28 cellular contexts compared by ENCODE assay signal in genomic region chr6:53999088-53999755, GRCh38.
DNase-seq lines count a peak whose midpoint lies in the region; ATAC-seq, FAIRE-seq and TF ChIP-seq lines count a peak whose summit lies in the region.
"Had no signal": no experiment of that assay in that cellular context is flagged by ENCODE, and none has a peak within 500 bp of the region (broad histone marks: within the 10 kb centered on the region; RNA-seq: fewer than 3 reads in every experiment).

No MANE protein-coding gene starts in this region.

- H3K4me2 ChIP-seq in GM12878 (ENCODE audit: control insufficient read depth, insufficient read depth) (no peak overlapping the region), hepatocyte (no peak overlapping the region), mesenchymal stem cell (ENCODE audit: low read length, poor library complexity, severe bottlenecking) (no peak overlapping the region)
- H3K4me2 ChIP-seq: BLaER1 treated with 17β-estradiol and CSF1 and Interleukin-3, amounts not matched to agents 10 nM and 100 nM had no signal

- intact Hi-C loops in Right ventricle myocardium superior (cut with DNase I) (no loop called here), GM12878 (cut with micrococcal nuclease; ENCODE audit: unreplicated experiment) (no loop called here), head of caudate nucleus (cut with DNase I) (no loop called here)

- no peak overlapping the region for H3K4ac ChIP-seq in mesenchymal stem cell (ENCODE audit: low read depth in 1 of 2, low read length in 2 of 2)

- H3K18ac ChIP-seq in mesenchymal stem cell (ENCODE audit: low read depth in 1 of 2, low read length in 2 of 2), result no peak overlapping the region

- in situ Hi-C loops in GM12878 (cut with MboI), result no loop called here

- H3K27me3 Mint-ChIP-seq in immature natural killer cell (ENCODE audit: low read depth in 3 of 3), result peaks cover 2 to 4% (median 3%) of the 10 kb centered on the region in 3 donors

- no peak for FAIRE-seq in GM12878 (lab: Jason Lieb, UNC)
- FAIRE-seq: A204.1, GM12891 had no signal

- H3K36me3 ChIP-seq in right atrium auricular region (no peaks in the 10 kb centered on the region), GM12878 (ENCODE audit: control insufficient read depth in 2 of 2, insufficient read depth in 2 of 2, low read length in 1 of 2) (no peaks in the 10 kb centered on the region), hepatocyte (replicated peaks; ENCODE audit: insufficient read depth, low read depth) (no peaks in the 10 kb centered on the region), mesenchymal stem cell (ENCODE audit: control insufficient read depth in 1 of 2, insufficient read depth in 2 of 2, low read depth in 1 of 2, low read length in 2 of 2) (no peaks in the 10 kb centered on the region)
- H3K36me3 ChIP-seq: BLaER1 treated with 17β-estradiol and CSF1 and Interleukin-3, amounts not matched to agents 10 nM and 100 nM; HAP-1 had no signal

- no peak for TF ChIP-seq RAD21 in GM12878 (IDR thresholded peaks at IDR 0.05; ENCODE audit: insufficient read depth, low read depth, low read length)

- H3K4me1 ChIP-seq in right atrium auricular region (peaks cover 0 to 20% of the 10 kb centered on the region in 2 donors), GM12878 (ENCODE audit: control insufficient read depth, insufficient read depth, low read length) (no peaks in the 10 kb centered on the region), hepatocyte (ENCODE audit: insufficient read depth) (no peaks in the 10 kb centered on the region), mesenchymal stem cell (ENCODE audit: control insufficient read depth, insufficient read depth, low read depth, low read length) (peaks cover 2% of the 10 kb centered on the region)
- H3K4me1 ChIP-seq: BLaER1 treated with 17β-estradiol and CSF1 and Interleukin-3, amounts not matched to agents 10 nM and 100 nM had no signal

- H3K4me3 ChIP-seq in right atrium auricular region, result no peak overlapping the region
- H3K4me3 ChIP-seq in GM12878, result no peak overlapping the region
- no peak overlapping the region for H3K4me3 ChIP-seq in hepatocyte
- no peak overlapping the region for H3K4me3 ChIP-seq in mesenchymal stem cell (ENCODE audit: insufficient read depth in 1 of 2, low read depth in 1 of 2, low read length in 2 of 2)
- H3K4me3 ChIP-seq: BLaER1 treated with 17β-estradiol and CSF1 and Interleukin-3, amounts not matched to agents 10 nM and 100 nM; HAP-1; PC-9 had no signal

- no peak for TF ChIP-seq POLR2A in GM12878 (IDR thresholded peaks at IDR 0.05; ENCODE audit: low read depth, low read length)

- H3K27ac Mint-ChIP-seq in immature natural killer cell, result no peak overlapping the region
- H3K27ac Mint-ChIP-seq: CD4-positive, alpha-beta T cell; HFFc6 had no signal

- H2BK15ac ChIP-seq in mesenchymal stem cell (ENCODE audit: low read depth, poor library complexity, severe bottlenecking), result no peak overlapping the region

- H3K79me2 ChIP-seq in GM12878 (ENCODE audit: control insufficient read depth, insufficient read depth, low read length) (no peaks in the 10 kb centered on the region), hepatocyte (no peaks in the 10 kb centered on the region)

- H3K27me3 ChIP-seq in right atrium auricular region (no peaks in the 10 kb centered on the region), GM12878 (replicated peaks in 1 of 2; ENCODE audit: control insufficient read depth in 2 of 2, insufficient read depth in 2 of 2, low read length in 1 of 2) (no peaks in the 10 kb centered on the region), hepatocyte (no peaks in the 10 kb centered on the region), mesenchymal stem cell (ENCODE audit: control insufficient read depth in 1 of 2, insufficient read depth in 1 of 2, low read length in 2 of 2) (no peaks in the 10 kb centered on the region)
- H3K27me3 ChIP-seq: BLaER1 treated with 17β-estradiol and CSF1 and Interleukin-3, amounts not matched to agents 10 nM and 100 nM had no signal

- no peak overlapping the region for H3K4me3 Mint-ChIP-seq in immature natural killer cell
- H3K4me3 Mint-ChIP-seq: CD4-positive, alpha-beta T cell had no signal

- 43% methylated on average over 8 of the region's 8 CpGs for WGBS in GM12878 (ENCODE audit: insufficient coverage, insufficient replicate concordance, low lambda C conversion rate, missing lambda C conversion rate)
- WGBS in hepatocyte (ENCODE audit: low lambda C conversion rate, missing lambda C conversion rate), result 93% methylated on average over 8 of the region's 8 CpGs
- 79% methylated on average over 6 of the region's 8 CpGs for WGBS in mesenchymal stem cell

- no peaks in the 10 kb centered on the region for H3K36me3 Mint-ChIP-seq in immature natural killer cell

- no peak overlapping the region for H3K23ac ChIP-seq in mesenchymal stem cell (ENCODE audit: low read length in 2 of 2)

- no TSS peak for BruUV-seq in GM12878 (replicated peaks; lab: Mats Ljungman, UMichigan)

- TF ChIP-seq CTCF in right atrium auricular region (IDR thresholded peaks at IDR 0.05) (no peak), GM12878 (IDR thresholded peaks at IDR 0.05 in 2 of 3, conservative IDR thresholded peaks at IDR 0.05 in 1 of 3; ENCODE audit: control insufficient read depth in 2 of 3, extremely low read depth in 1 of 3, insufficient read depth in 1 of 3, low read depth in 3 of 3, low read length in 3 of 3) (no peak), hepatocyte (IDR thresholded peaks at IDR 0.05; ENCODE audit: poor library complexity) (no peak)

- H3K27ac ChIP-seq in right atrium auricular region, result peak overlapping the region in 1 of 2 donors; percentile 7
- no peak overlapping the region for H3K27ac ChIP-seq in GM12878 (ENCODE audit: control insufficient read depth, insufficient read depth)
- peak overlapping the region; percentile 15 for H3K27ac ChIP-seq in hepatocyte
- H3K27ac ChIP-seq in mesenchymal stem cell (ENCODE audit: low read length, poor library complexity, severe bottlenecking), result no peak overlapping the region
- H3K27ac ChIP-seq: BLaER1 treated with 17β-estradiol and CSF1 and Interleukin-3, amounts not matched to agents 10 nM and 100 nM; HL-60; PC-9 had no signal

- H3K9me3 ChIP-seq in right atrium auricular region (no peaks in the 10 kb centered on the region), GM12878 (replicated peaks; ENCODE audit: control insufficient read depth, insufficient read depth, low read length) (no peaks in the 10 kb centered on the region), hepatocyte (ENCODE audit: low read depth) (no peaks in the 10 kb centered on the region), mesenchymal stem cell (ENCODE audit: control insufficient read depth, low read length) (no peaks in the 10 kb centered on the region)
- H3K9me3 ChIP-seq: BLaER1 treated with 17β-estradiol and CSF1 and Interleukin-3, amounts not matched to agents 10 nM and 100 nM; HAP-1 had no signal

- POLR2A ChIA-PET in GM12878 (lab: Charles Lee), result no interaction called here

- RAD21 ChIA-PET in GM12878 (lab: Charles Lee; ENCODE audit: unreplicated experiment), result no interaction called here

- TF ChIP-seq EP300 in GM12878 (IDR thresholded peaks at IDR 0.05; ENCODE audit: borderline replicate concordance in 1 of 2, control insufficient read depth in 1 of 2, low read depth in 2 of 2, low read length in 2 of 2), result no peak

- H2AFZ ChIP-seq in GM12878 (ENCODE audit: control insufficient read depth, low read depth, low read length), result no peak overlapping the region
- H2AFZ ChIP-seq in hepatocyte, result no peak overlapping the region
- H2AFZ ChIP-seq in mesenchymal stem cell (ENCODE audit: low read depth, low read length), result no peak overlapping the region
- H2AFZ ChIP-seq: PC-9 had no signal

- H4K20me1 ChIP-seq in GM12878 (ENCODE audit: control insufficient read depth, insufficient read depth) (no peaks in the 10 kb centered on the region), hepatocyte (ENCODE audit: insufficient read depth, poor library complexity, severe bottlenecking) (no peaks in the 10 kb centered on the region)
- H4K20me1 ChIP-seq: BLaER1 treated with 17β-estradiol and CSF1 and Interleukin-3, amounts not matched to agents 10 nM and 100 nM had no signal

- H3K9ac ChIP-seq in GM12878 (ENCODE audit: control insufficient read depth, insufficient read depth, low read length) (no peak overlapping the region), mesenchymal stem cell (ENCODE audit: low read length) (no peak overlapping the region)
- H3K9ac ChIP-seq: BLaER1 treated with 17β-estradiol and CSF1 and Interleukin-3, amounts not matched to agents 10 nM and 100 nM had no signal

- SMC1A ChIA-PET in GM12878 (lab: Charles Lee; ENCODE audit: uncharacterized antibody, unreplicated experiment), result interaction anchor here (0.6 kb wide), 1 partner anchor 13 kb away, joined by 3 read pairs; no protein-coding TSS in a partner anchor

- H4K8ac ChIP-seq in mesenchymal stem cell (ENCODE audit: low read length), result no peak overlapping the region

- H4K91ac ChIP-seq in mesenchymal stem cell (ENCODE audit: low read length), result no peak overlapping the region

- no peak overlapping the region for H2BK12ac ChIP-seq in mesenchymal stem cell (ENCODE audit: low read length in 2 of 2)

- H2BK120ac ChIP-seq in mesenchymal stem cell (ENCODE audit: low read depth, low read length), result no peak overlapping the region

- CTCF ChIA-PET in GM12878 (lab: Yijun Ruan, JAX), result interaction anchor here (2.3 kb wide), 1 partner anchor 13 kb away, joined by 7 read pairs; no protein-coding TSS in a partner anchor

- H2BK5ac ChIP-seq in mesenchymal stem cell (ENCODE audit: low read depth, low read length, poor library complexity, severe bottlenecking), result no peak overlapping the region

- H3K9me2 ChIP-seq in hepatocyte (replicated peaks; ENCODE audit: insufficient read depth), result no peaks in the 10 kb centered on the region

- no peak overlapping the region for H3K14ac ChIP-seq in mesenchymal stem cell (ENCODE audit: low read length in 2 of 2)

- no peaks in the 10 kb centered on the region for H3K9me3 Mint-ChIP-seq in immature natural killer cell
- H3K9me3 Mint-ChIP-seq: CD4-positive, alpha-beta T cell; HFFc6 had no signal

- ATAC-seq in Right ventricle myocardium superior (ENCODE audit: poor library complexity) (peak; percentile 44), GM12878 (peak; percentile 35; the same call in 2 of the 3 replicates), HG02981 (IDR thresholded peaks at IDR 0.05; ENCODE audit: unreplicated experiment) (no peak)

- H3K4me1 Mint-ChIP-seq in immature natural killer cell, result no peaks in the 10 kb centered on the region

- no peak overlapping the region for H2AK5ac ChIP-seq in mesenchymal stem cell (ENCODE audit: low read length, severe bottlenecking)

- no peaks in the 10 kb centered on the region for H3K79me1 ChIP-seq in mesenchymal stem cell (replicated peaks; ENCODE audit: low read length, poor library complexity, severe bottlenecking)

- DNase-seq in Right ventricle myocardium superior (no peak), right atrium auricular region (ENCODE audit: low spot score) (no peak), GM12878 (ENCODE audit: low read depth, low spot score) (no peak), hepatocyte (ENCODE audit: low spot score) (no peak), mesenchymal stem cell (peak; percentile 37), head of caudate nucleus (no peak), immature natural killer cell (no peak)
- DNase-seq: AML-193; CD4-positive, alpha-beta T cell; DMS79; EL; GDM1; GOT3; HFFc6; NCI-H1417; NCI-H1694; NCI-H2029 treated with DMSO at 0.1 percent for 48 hours; NCI-H446 treated with DMSO at 0.1 percent for 48 hours; NCI-H526; NCI-H82; PC-9; SHP77 had no signal

TF ChIP-seq in GM12878, 131 proteins besides CTCF, POLR2A, EP300 and RAD21 (continues in another document):
- TF ChIP-seq RAD51 (IDR thresholded peaks at IDR 0.05) (no peak), BACH1 (IDR thresholded peaks at IDR 0.05; ENCODE audit: borderline replicate concordance) (no peak)
